18 cellular contexts compared by ENCODE assay signal in the genomic region with DNA sequence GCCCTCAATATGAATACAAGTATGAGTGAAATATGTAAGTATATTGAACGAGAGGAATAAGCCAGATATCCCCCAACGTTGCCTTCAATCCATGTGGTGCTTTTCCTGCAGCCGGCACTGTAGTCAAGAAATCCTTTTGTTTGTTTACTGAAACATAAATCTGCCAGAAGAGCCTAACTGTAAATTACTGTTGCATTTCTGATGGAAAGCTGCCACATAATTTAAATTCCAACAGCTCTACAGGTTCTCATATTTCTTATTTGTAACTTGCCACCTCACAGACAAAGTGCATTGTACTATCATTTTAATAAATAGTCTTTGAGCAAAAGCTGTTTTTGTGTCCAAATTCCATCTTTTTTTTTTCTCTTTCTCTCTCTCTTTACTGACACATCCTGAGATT.
"Had no signal": no experiment of that assay in that cellular context is flagged by ENCODE, and none has a peak within 500 bp of the region (broad histone marks: within the 10 kb centered on the region; RNA-seq: fewer than 3 reads in every experiment).

No MANE protein-coding gene starts in this region.

- H3K36me3 ChIP-seq: colonic mucosa, esophagus squamous epithelium, neutrophil, ovary, right atrium auricular region, upper lobe of left lung, uterus had no signal

- H3K27me3 ChIP-seq: colonic mucosa, esophagus squamous epithelium, neutrophil, ovary, right atrium auricular region, upper lobe of left lung, uterus had no signal

- H3K4me2 ChIP-seq: smooth muscle cell had no signal

- ATAC-seq: left cardiac atrium; left ventricle myocardium superior; naive thymus-derived CD4-positive, alpha-beta T cell had no signal

- H3K4me3 ChIP-seq: colonic mucosa, esophagus squamous epithelium, lung, ovary, right atrium auricular region, smooth muscle cell, upper lobe of left lung, uterus had no signal

- DNase-seq: colonic mucosa; dermis blood vessel endothelial cell; esophagus squamous epithelium; foreskin fibroblast; immature natural killer cell; left cardiac atrium; left ventricle myocardium superior; mesenchymal stem cell; naive thymus-derived CD4-positive, alpha-beta T cell; ovary; stimulated activated CD4-positive, alpha-beta T cell treated with anti-CD3 and anti-CD28 coated beads, Interleukin-2, amount 100 ng/mL, for 48 hours; stimulated activated naive CD4-positive, alpha-beta T cell treated with Interleukin-2 at 50 U/mL for 16 hours; upper lobe of left lung; uterus had no signal

- H3K27ac ChIP-seq: colonic mucosa, esophagus squamous epithelium, neutrophil, ovary, right atrium auricular region, upper lobe of left lung, uterus had no signal

- H3K4me1 ChIP-seq: colonic mucosa, esophagus squamous epithelium, right atrium auricular region, upper lobe of left lung, uterus had no signal
